7 cellular contexts compared by ENCODE assay signal in genomic region chr17:45621087-45621486, GRCh38.
DNase-seq lines count a peak whose midpoint lies in the region; ATAC-seq and TF ChIP-seq lines count a peak whose summit lies in the region.
"Not testable (repeated sequence)": the region's sequence is repeated elsewhere in the genome, so short reads cannot be mapped to it uniquely, and the experiment has no call there.

No MANE protein-coding gene starts in this region.

- peak overlapping the region; percentile 19; the same call in 1 of the 2 replicates for H3K4me3 ChIP-seq in GM12864 (ENCODE audit: low read depth, low read length)
- peak overlapping the region; percentile 60 for H3K4me3 ChIP-seq in PC-3 (ENCODE audit: low read length)
- peak overlapping the region; percentile 77 for H3K4me3 ChIP-seq in cardiac muscle cell
- peak overlapping the region; percentile 21 for H3K4me3 ChIP-seq in retinal pigment epithelial cell (ENCODE audit: low read length)

- not testable (repeated sequence) for H3K36me3 ChIP-seq in PC-3 (ENCODE audit: low read depth, low read length); cardiac muscle cell

- H3K4me3 Mint-ChIP-seq in activated CD8-positive, alpha-beta memory T cell treated with anti-CD3 and anti-CD28 coated beads, Interleukin-2, amount 10 ng/mL, durations not matched to agents 7 days and 5 days = peak overlapping the region; percentile 48
- H3K4me3 Mint-ChIP-seq in brain = peak overlapping the region; percentile 69 to 85 (median 81)
- peak overlapping the region in 7 of 10 donors; percentile 13 to 66 (median 45) for H3K4me3 Mint-ChIP-seq in naive thymus-derived CD8-positive, alpha-beta T cell

- not testable (repeated sequence) for H3K36me3 Mint-ChIP-seq in activated CD8-positive, alpha-beta memory T cell treated with anti-CD3 and anti-CD28 coated beads, Interleukin-2, amount 10 ng/mL, durations not matched to agents 7 days and 5 days
- peaks cover 15% of the 10 kb centered on the region for H3K36me3 Mint-ChIP-seq in brain
- peaks cover 0 to 13% (median 0%) of the 10 kb centered on the region in 3 donors for H3K36me3 Mint-ChIP-seq in naive thymus-derived CD8-positive, alpha-beta T cell

- H2AFZ ChIP-seq in PC-3 (ENCODE audit: low read length) = not testable (repeated sequence)

- ATAC-seq in PC-3; activated CD8-positive, alpha-beta memory T cell treated with anti-CD3 and anti-CD28 coated beads, Interleukin-2, amount 10 ng/mL, durations not matched to agents 7 days and 5 days; naive thymus-derived CD8-positive, alpha-beta T cell: not testable (repeated sequence)

- DNase-seq in GM12864 (ENCODE audit: low read depth); PC-3; activated CD8-positive, alpha-beta memory T cell treated with anti-CD3 and anti-CD28 coated beads, Interleukin-2, amount 10 ng/mL, durations not matched to agents 7 days and 5 days; cardiac muscle cell (ENCODE audit: low read depth in 1 of 2, low spot score in 1 of 2); naive thymus-derived CD8-positive, alpha-beta T cell; retinal pigment epithelial cell (ENCODE audit: low read depth): not testable (repeated sequence)

- H3K27me3 ChIP-seq in PC-3 (ENCODE audit: low read length); cardiac muscle cell: not testable (repeated sequence)

- H3K27ac ChIP-seq in PC-3 (ENCODE audit: low read length); cardiac muscle cell: not testable (repeated sequence)

- H3K27ac Mint-ChIP-seq in activated CD8-positive, alpha-beta memory T cell treated with anti-CD3 and anti-CD28 coated beads, Interleukin-2, amount 10 ng/mL, durations not matched to agents 7 days and 5 days; naive thymus-derived CD8-positive, alpha-beta T cell: not testable (repeated sequence)
- H3K27ac Mint-ChIP-seq in brain = peak overlapping the region in 1 of 5 experiments; percentile 58

- TF ChIP-seq CTCF in GM12864 (IDR thresholded peaks at IDR 0.05; ENCODE audit: low read depth, low read length, missing control alignments); PC-3 (conservative IDR thresholded peaks at IDR 0.05; ENCODE audit: low read depth, low read length); brain (conservative IDR thresholded peaks at IDR 0.05); cardiac muscle cell (IDR thresholded peaks at IDR 0.05; ENCODE audit: low read depth, low read length); retinal pigment epithelial cell (conservative IDR thresholded peaks at IDR 0.05; ENCODE audit: low read depth, low read length): not testable (repeated sequence)

- not testable (repeated sequence) for H3K4me1 Mint-ChIP-seq in activated CD8-positive, alpha-beta memory T cell treated with anti-CD3 and anti-CD28 coated beads, Interleukin-2, amount 10 ng/mL, durations not matched to agents 7 days and 5 days; brain; naive thymus-derived CD8-positive, alpha-beta T cell

- H3K9ac ChIP-seq in PC-3 (ENCODE audit: low read length) = not testable (repeated sequence)

- CTCF ChIA-PET in PC-3 (lab: Charles Lee); activated CD8-positive, alpha-beta memory T cell treated with anti-CD3 and anti-CD28 coated beads, Interleukin-2, amount 10 ng/mL, durations not matched to agents 7 days and 5 days (lab: Charles Lee): not testable (repeated sequence)

- not testable (repeated sequence) for H3K79me2 ChIP-seq in PC-3 (ENCODE audit: low read length)

- not testable (repeated sequence) for H3K27me3 Mint-ChIP-seq in activated CD8-positive, alpha-beta memory T cell treated with anti-CD3 and anti-CD28 coated beads, Interleukin-2, amount 10 ng/mL, durations not matched to agents 7 days and 5 days; brain; naive thymus-derived CD8-positive, alpha-beta T cell

- POLR2A ChIA-PET in PC-3 (lab: Charles Lee; ENCODE audit: unreplicated experiment); naive thymus-derived CD8-positive, alpha-beta T cell (lab: Charles Lee): not testable (repeated sequence)

- H4K20me1 ChIP-seq in PC-3 (ENCODE audit: low read length) = not testable (repeated sequence)

- not testable (repeated sequence) for H3K9me2 ChIP-seq in PC-3 (replicated peaks; ENCODE audit: low read length)

- not testable (repeated sequence) for H3K4me1 ChIP-seq in PC-3 (ENCODE audit: insufficient read depth, low read length); cardiac muscle cell (ENCODE audit: low read depth)

- not testable (repeated sequence) for H3K9me3 Mint-ChIP-seq in activated CD8-positive, alpha-beta memory T cell treated with anti-CD3 and anti-CD28 coated beads, Interleukin-2, amount 10 ng/mL, durations not matched to agents 7 days and 5 days (ENCODE audit: low read depth); brain; naive thymus-derived CD8-positive, alpha-beta T cell

- H3K4me2 ChIP-seq in PC-3 (ENCODE audit: low read length) = peak overlapping the region; percentile 73

- not testable (repeated sequence) for H3F3A ChIP-seq in PC-3 (ENCODE audit: low read length, unreplicated experiment)

- BruUV-seq in PC-3 (replicated peaks; lab: Mats Ljungman, UMichigan) = not testable (repeated sequence)

- intact Hi-C loops in PC-3 (cut with micrococcal nuclease) = not testable (repeated sequence)

- H3K9me3 ChIP-seq in PC-3 (ENCODE audit: low read length); cardiac muscle cell (ENCODE audit: low read depth): not testable (repeated sequence)

Comparison
In these comparisons a context has a peak if more than half of its experiments do, and no peak if none do; other contexts are left out.
1. H3K4me3 ChIP-seq: peak in every context shown above with its lines; median percentile 77 in cardiac muscle cell; 60 in PC-3; 21 in retinal pigment epithelial cell; 19 in GM12864.